1 cellular context compared by ENCODE assay signal in the genomic region with DNA sequence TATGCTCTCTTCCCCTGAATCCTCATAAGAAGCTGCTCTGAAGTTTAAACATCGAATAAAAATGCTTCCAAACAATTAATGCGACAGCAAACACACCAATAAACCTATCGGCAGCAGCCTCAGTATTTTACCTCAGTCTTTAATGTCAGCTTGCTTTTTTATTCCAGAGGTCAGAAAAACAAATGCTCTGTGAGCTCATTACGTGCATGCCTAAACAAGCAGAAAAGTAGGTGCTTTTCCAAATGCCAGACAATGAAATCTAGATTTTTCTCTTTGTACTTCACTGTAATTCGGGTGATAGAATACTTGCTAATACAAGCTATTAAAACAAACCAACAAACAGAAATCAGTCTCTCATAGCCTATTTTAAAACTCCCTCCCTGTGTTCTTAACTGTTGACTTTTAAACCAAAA.
TF ChIP-seq lines count a peak whose summit lies in the region.

No MANE protein-coding gene starts in this region.

TF ChIP-seq in WTC11, 78 proteins besides CTCF, POLR2A, EP300 and RAD21 (continued from another document):
- TF ChIP-seq, protein P1, sequence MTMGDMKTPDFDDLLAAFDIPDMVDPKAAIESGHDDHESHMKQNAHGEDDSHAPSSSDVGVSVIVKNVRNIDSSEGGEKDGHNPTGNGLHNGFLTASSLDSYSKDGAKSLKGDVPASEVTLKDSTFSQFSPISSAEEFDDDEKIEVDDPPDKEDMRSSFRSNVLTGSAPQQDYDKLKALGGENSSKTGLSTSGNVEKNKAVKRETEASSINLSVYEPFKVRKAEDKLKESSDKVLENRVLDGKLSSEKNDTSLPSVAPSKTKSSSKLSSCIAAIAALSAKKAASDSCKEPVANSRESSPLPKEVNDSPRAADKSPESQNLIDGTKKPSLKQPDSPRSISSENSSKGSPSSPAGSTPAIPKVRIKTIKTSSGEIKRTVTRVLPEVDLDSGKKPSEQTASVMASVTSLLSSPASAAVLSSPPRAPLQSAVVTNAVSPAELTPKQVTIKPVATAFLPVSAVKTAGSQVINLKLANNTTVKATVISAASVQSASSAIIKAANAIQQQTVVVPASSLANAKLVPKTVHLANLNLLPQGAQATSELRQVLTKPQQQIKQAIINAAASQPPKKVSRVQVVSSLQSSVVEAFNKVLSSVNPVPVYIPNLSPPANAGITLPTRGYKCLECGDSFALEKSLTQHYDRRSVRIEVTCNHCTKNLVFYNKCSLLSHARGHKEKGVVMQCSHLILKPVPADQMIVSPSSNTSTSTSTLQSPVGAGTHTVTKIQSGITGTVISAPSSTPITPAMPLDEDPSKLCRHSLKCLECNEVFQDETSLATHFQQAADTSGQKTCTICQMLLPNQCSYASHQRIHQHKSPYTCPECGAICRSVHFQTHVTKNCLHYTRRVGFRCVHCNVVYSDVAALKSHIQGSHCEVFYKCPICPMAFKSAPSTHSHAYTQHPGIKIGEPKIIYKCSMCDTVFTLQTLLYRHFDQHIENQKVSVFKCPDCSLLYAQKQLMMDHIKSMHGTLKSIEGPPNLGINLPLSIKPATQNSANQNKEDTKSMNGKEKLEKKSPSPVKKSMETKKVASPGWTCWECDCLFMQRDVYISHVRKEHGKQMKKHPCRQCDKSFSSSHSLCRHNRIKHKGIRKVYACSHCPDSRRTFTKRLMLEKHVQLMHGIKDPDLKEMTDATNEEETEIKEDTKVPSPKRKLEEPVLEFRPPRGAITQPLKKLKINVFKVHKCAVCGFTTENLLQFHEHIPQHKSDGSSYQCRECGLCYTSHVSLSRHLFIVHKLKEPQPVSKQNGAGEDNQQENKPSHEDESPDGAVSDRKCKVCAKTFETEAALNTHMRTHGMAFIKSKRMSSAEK (CRISPR knock-in tag; IDR thresholded peaks at IDR 0.05; ENCODE audit: borderline replicate concordance), result no peak
- TF ChIP-seq, protein P2, sequence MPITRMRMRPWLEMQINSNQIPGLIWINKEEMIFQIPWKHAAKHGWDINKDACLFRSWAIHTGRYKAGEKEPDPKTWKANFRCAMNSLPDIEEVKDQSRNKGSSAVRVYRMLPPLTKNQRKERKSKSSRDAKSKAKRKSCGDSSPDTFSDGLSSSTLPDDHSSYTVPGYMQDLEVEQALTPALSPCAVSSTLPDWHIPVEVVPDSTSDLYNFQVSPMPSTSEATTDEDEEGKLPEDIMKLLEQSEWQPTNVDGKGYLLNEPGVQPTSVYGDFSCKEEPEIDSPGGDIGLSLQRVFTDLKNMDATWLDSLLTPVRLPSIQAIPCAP (CRISPR knock-in tag; IDR thresholded peaks at IDR 0.05), result no peak
- no peak for TF ChIP-seq JAZF1 (CRISPR knock-in tag; IDR thresholded peaks at IDR 0.05)
- no peak for TF ChIP-seq ELF4 (CRISPR knock-in tag; IDR thresholded peaks at IDR 0.05; ENCODE audit: low read depth)
